ENCODE assay signal across 1 cellular context in genomic region chr1:227748496-227749182, GRCh38.
TF ChIP-seq lines count a peak whose summit lies in the region.

No MANE protein-coding gene starts in this region.

TF ChIP-seq in K562, 482 proteins besides CTCF, POLR2A, EP300 and RAD21 (continued from another document and continues in another):
- no peak for TF ChIP-seq NFYB (IDR thresholded peaks at IDR 0.05; ENCODE audit: extremely low read depth, insufficient read length)
- no peak for TF ChIP-seq ZSCAN29 (IDR thresholded peaks at IDR 0.05)
- TF ChIP-seq CREB3 (tag; conservative IDR thresholded peaks at IDR 0.05; ENCODE audit: low read depth): no peak
- TF ChIP-seq TARDBP (IDR thresholded peaks at IDR 0.05): peak; percentile 92; the same call in 1 of the 2 replicates
- TF ChIP-seq DNMT1 (IDR thresholded peaks at IDR 0.05): no peak
- TF ChIP-seq JUND (IDR thresholded peaks at IDR 0.05; ENCODE audit: borderline replicate concordance, low read depth, low read length): peak; percentile 81; the same call in 1 of the 2 replicates
- TF ChIP-seq JUND (tag; IDR thresholded peaks at IDR 0.05; ENCODE audit: borderline replicate concordance, low read depth, low read length): peak; percentile 85; the same call in 2 of the 3 replicates
- TF ChIP-seq ATF1 (CRISPR knock-in tag; IDR thresholded peaks at IDR 0.05): 0 out of 2 replicates have a peak, but pooled peaks have one; percentile 22
- peak; percentile 89 for TF ChIP-seq ATF1 (tag; IDR thresholded peaks at IDR 0.05)
- TF ChIP-seq SMARCB1 (IDR thresholded peaks at IDR 0.05; ENCODE audit: insufficient read length, low read depth): no peak
- TF ChIP-seq KHSRP (IDR thresholded peaks at IDR 0.05): peak; percentile 48; the same call in 1 of the 2 replicates
- TF ChIP-seq MTA1 (IDR thresholded peaks at IDR 0.05; ENCODE audit: borderline replicate concordance): peak; percentile 76
- TF ChIP-seq RCOR1 (IDR thresholded peaks at IDR 0.05; ENCODE audit: borderline replicate concordance in 1 of 2, low read depth in 2 of 2, low read length in 2 of 2): peak in 1 of 2 experiments; percentile 73; a peak in 2 of 4 replicates
- TF ChIP-seq SIN3B (IDR thresholded peaks at IDR 0.05; ENCODE audit: low read depth): no peak
- no peak for TF ChIP-seq E4F1 (CRISPR knock-in tag; IDR thresholded peaks at IDR 0.05; ENCODE audit: borderline replicate concordance)
- TF ChIP-seq RB1 (IDR thresholded peaks at IDR 0.05; ENCODE audit: low read depth): no peak
- peak; percentile 87 for TF ChIP-seq NCOA1 (IDR thresholded peaks at IDR 0.05; ENCODE audit: low read depth)
- TF ChIP-seq JUN (IDR thresholded peaks at IDR 0.05; ENCODE audit: borderline replicate concordance, low read depth, low read length): peak; percentile 25; the same call in 1 of the 2 replicates
- no peak for TF ChIP-seq JUN (CRISPR knock-in tag; IDR thresholded peaks at IDR 0.05; ENCODE audit: borderline replicate concordance)
- no peak for TF ChIP-seq ZNF778 (CRISPR knock-in tag; IDR thresholded peaks at IDR 0.05)
- TF ChIP-seq HMGN3 (IDR thresholded peaks at IDR 0.05; ENCODE audit: borderline replicate concordance, extremely low read depth, insufficient read length, low read depth, low read length): no peak
- TF ChIP-seq DEAF1 (CRISPR knock-in tag; IDR thresholded peaks at IDR 0.05): peak; percentile 30; the same call in 1 of the 2 replicates
- TF ChIP-seq ZNF277 (CRISPR knock-in tag; IDR thresholded peaks at IDR 0.05; ENCODE audit: borderline replicate concordance): no peak
- TF ChIP-seq MAX (CRISPR knock-in tag; IDR thresholded peaks at IDR 0.05): 0 out of 2 replicates have a peak, but pooled peaks have one; percentile 6
- no peak for TF ChIP-seq IRF1 (CRISPR knock-in tag; IDR thresholded peaks at IDR 0.05; ENCODE audit: borderline replicate concordance)
- no peak for TF ChIP-seq ZNF449 (CRISPR knock-in tag; IDR thresholded peaks at IDR 0.05)
- no peak for TF ChIP-seq TSC22D4 (tag; IDR thresholded peaks at IDR 0.05)
- peak; percentile 34 to 67; a peak in 1 of 4 replicates for TF ChIP-seq MLLT1 (IDR thresholded peaks at IDR 0.05)
- no peak for TF ChIP-seq PHB (CRISPR knock-in tag; IDR thresholded peaks at IDR 0.05)
- TF ChIP-seq SAP30 (IDR thresholded peaks at IDR 0.05; ENCODE audit: borderline replicate concordance, insufficient read depth, low read depth, low read length, poor library complexity, severe bottlenecking): no peak
- TF ChIP-seq E2F1 (CRISPR knock-in tag; IDR thresholded peaks at IDR 0.05): no peak
- no peak for TF ChIP-seq KDM4B (IDR thresholded peaks at IDR 0.05; ENCODE audit: borderline replicate concordance in 2 of 2, low read depth in 1 of 2)
- TF ChIP-seq POLR2G (IDR thresholded peaks at IDR 0.05; ENCODE audit: low read depth, low read length): no peak
- TF ChIP-seq ZBTB12 (CRISPR knock-in tag; IDR thresholded peaks at IDR 0.05): peak; percentile 56
- TF ChIP-seq EGR1 (conservative IDR thresholded peaks at IDR 0.05): no peak
- TF ChIP-seq ZFP36 (IDR thresholded peaks at IDR 0.05; ENCODE audit: low read depth, low read length, partially characterized antibody): no peak
- TF ChIP-seq STAG1 (CRISPR knock-in tag; IDR thresholded peaks at IDR 0.05; ENCODE audit: borderline replicate concordance): no peak
- TF ChIP-seq RREB1 (CRISPR knock-in tag; IDR thresholded peaks at IDR 0.05): no peak
- peak; percentile 29; the same call in 1 of the 2 replicates for TF ChIP-seq TAL1 (IDR thresholded peaks at IDR 0.05)
- peak; percentile 74; the same call in 1 of the 2 replicates for TF ChIP-seq OTX1 (CRISPR knock-in tag; IDR thresholded peaks at IDR 0.05)
- TF ChIP-seq DPF2 (IDR thresholded peaks at IDR 0.05): peak; percentile 78; the same call in 1 of the 2 replicates
- peak; percentile 23; the same call in 1 of the 2 replicates for TF ChIP-seq NFIC (IDR thresholded peaks at IDR 0.05)
- TF ChIP-seq SMAD4 (CRISPR knock-in tag; conservative IDR thresholded peaks at IDR 0.05): peak; percentile 73
- peak; percentile 82 for TF ChIP-seq SMARCE1 (IDR thresholded peaks at IDR 0.05)
- TF ChIP-seq EHMT2 (IDR thresholded peaks at IDR 0.05): no peak
- peak in 1 of 2 experiments; percentile 62; a peak in 1 of 4 replicates for TF ChIP-seq KDM1A (IDR thresholded peaks at IDR 0.05)
- TF ChIP-seq ZNF239 (CRISPR knock-in tag; IDR thresholded peaks at IDR 0.05): no peak
